ENCODE assay signal across 3 cellular contexts in the genomic region with DNA sequence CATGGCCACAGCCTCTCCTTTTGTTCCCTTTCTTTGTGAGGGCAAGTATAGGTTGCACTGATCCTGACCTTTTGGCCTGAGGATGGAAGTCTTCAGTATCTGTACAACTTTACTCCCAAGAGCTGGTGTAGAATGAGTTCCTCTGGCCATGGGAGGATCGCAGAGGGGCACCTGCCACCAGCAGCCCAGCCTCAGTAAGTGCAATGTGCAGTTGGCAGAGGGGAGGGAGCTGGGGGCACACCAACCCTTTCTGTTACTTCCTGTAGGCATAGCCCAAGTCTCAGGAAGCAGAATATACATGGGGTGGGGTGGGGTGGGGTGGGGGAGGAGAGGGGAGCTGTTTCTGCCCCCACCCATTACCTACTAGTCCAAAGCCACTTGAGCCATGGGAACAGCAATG.
"Had no signal": no experiment of that assay in that cellular context is flagged by ENCODE, and none has a peak within 500 bp of the region (broad histone marks: within the 10 kb centered on the region; RNA-seq: fewer than 3 reads in every experiment).

No MANE protein-coding gene starts in this region.

- DNase-seq: GDM1, GF-D8 had no signal

- ATAC-seq: GM12878 had no signal

- H3K4me3 ChIP-seq: GM12878 had no signal
